8 cellular contexts compared by ENCODE assay signal in genomic region chr6:79630400-79630882, GRCh38. TPM values are rescaled to one million over a fixed set of nuclear protein-coding genes. Genes with fewer than 3 reads are reported as not detected.
DNase-seq lines count a peak whose midpoint lies in the region; ATAC-seq and TF ChIP-seq lines count a peak whose summit lies in the region.

No MANE protein-coding gene starts in this region.

- TF ChIP-seq CTCF in chondrocyte (IDR thresholded peaks at IDR 0.05), result no peak

- DNase-seq in stimulated activated naive CD8-positive, alpha-beta T cell treated with anti-CD3 and anti-CD28 coated beads, Interleukin-15, Interleukin-2, amounts not matched to agents 100 U/mL and 50 U/mL, for 24 hours, result no peak
- DNase-seq in chondrocyte (ENCODE audit: low spot score) (no peak), NCI-H1105 (lab: John Stamatoyannopoulos, UW) (no peak), Kasumi-1 (lab: John Stamatoyannopoulos, UW) (no peak), UCSD-AML1 (lab: John Stamatoyannopoulos, UW; ENCODE audit: unreplicated experiment) (no peak), DMS79 (lab: John Stamatoyannopoulos, UW) (no peak)

- no peak overlapping the region for H3K27ac ChIP-seq in muscle layer of duodenum (ENCODE audit: low read length)

- H3K36me3 ChIP-seq in muscle layer of duodenum (ENCODE audit: control insufficient read depth in 1 of 2, insufficient read depth in 2 of 2, low read length in 2 of 2), result no peaks in the 10 kb centered on the region

- H3K4me3 Mint-ChIP-seq in stimulated activated naive CD8-positive, alpha-beta T cell treated with anti-CD3 and anti-CD28 coated beads, Interleukin-15, Interleukin-2, amounts not matched to agents 100 ng/mL and 50 ng/mL, for 24 hours, result peak overlapping the region; percentile 83
- peak overlapping the region; percentile 90 for H3K4me3 Mint-ChIP-seq in chondrocyte (ENCODE audit: unreplicated experiment)

- peaks cover 9% of the 10 kb centered on the region for H3K4me1 Mint-ChIP-seq in stimulated activated naive CD8-positive, alpha-beta T cell treated with anti-CD3 and anti-CD28 coated beads, Interleukin-15, Interleukin-2, amounts not matched to agents 100 ng/mL and 50 ng/mL, for 24 hours (ENCODE audit: low read depth)
- H3K4me1 Mint-ChIP-seq in chondrocyte (ENCODE audit: low read depth), result peaks cover 18% of the 10 kb centered on the region

- peaks cover 56% of the 10 kb centered on the region for H3K27me3 Mint-ChIP-seq in stimulated activated naive CD8-positive, alpha-beta T cell treated with anti-CD3 and anti-CD28 coated beads, Interleukin-15, Interleukin-2, amounts not matched to agents 100 ng/mL and 50 ng/mL, for 24 hours
- peaks cover 16% of the 10 kb centered on the region for H3K27me3 Mint-ChIP-seq in chondrocyte (ENCODE audit: low read depth)

- no peaks in the 10 kb centered on the region for H3K9me3 Mint-ChIP-seq in stimulated activated naive CD8-positive, alpha-beta T cell treated with anti-CD3 and anti-CD28 coated beads, Interleukin-15, Interleukin-2, amounts not matched to agents 100 ng/mL and 50 ng/mL, for 24 hours
- H3K9me3 Mint-ChIP-seq in chondrocyte (ENCODE audit: low read depth), result no peaks in the 10 kb centered on the region

- no peak overlapping the region for H3K27ac Mint-ChIP-seq in stimulated activated naive CD8-positive, alpha-beta T cell treated with anti-CD3 and anti-CD28 coated beads, Interleukin-15, Interleukin-2, amounts not matched to agents 100 ng/mL and 50 ng/mL, for 24 hours
- H3K27ac Mint-ChIP-seq in chondrocyte (ENCODE audit: unreplicated experiment), result no peak overlapping the region

- H3K4me1 ChIP-seq in muscle layer of duodenum (ENCODE audit: control insufficient read depth in 1 of 2, insufficient read depth in 2 of 2, low read length in 2 of 2), result peaks cover 0 to 8% of the 10 kb centered on the region in 2 donors

- no peaks in the 10 kb centered on the region for H3K36me3 Mint-ChIP-seq in stimulated activated naive CD8-positive, alpha-beta T cell treated with anti-CD3 and anti-CD28 coated beads, Interleukin-15, Interleukin-2, amounts not matched to agents 100 ng/mL and 50 ng/mL, for 24 hours (ENCODE audit: low read depth)
- no peaks in the 10 kb centered on the region for H3K36me3 Mint-ChIP-seq in chondrocyte (ENCODE audit: low read depth)

- no peak for ATAC-seq in stimulated activated naive CD8-positive, alpha-beta T cell treated with anti-CD3 and anti-CD28 coated beads, Interleukin-15, Interleukin-2, amounts not matched to agents 100 U/mL and 50 U/mL, for 24 hours

- no peaks in the 10 kb centered on the region for H3K9me3 ChIP-seq in muscle layer of duodenum (ENCODE audit: control insufficient read depth in 1 of 2, low read length in 2 of 2)

- peak overlapping the region; percentile 82 to 89 for H3K4me3 ChIP-seq in muscle layer of duodenum (ENCODE audit: low read depth in 1 of 2, low read length in 2 of 2)

- no peaks in the 10 kb centered on the region for H3K27me3 ChIP-seq in muscle layer of duodenum (ENCODE audit: low read depth, low read length)

RNA-seq across cellular contexts. Expression of gene SH3BGRL2, which starts 0.7 kb away (rescaled TPM):
- 2.7 to 2.9 TPM (median 2.8 TPM) in 3 replicates for total RNA-seq in chondrocyte
